1 cellular context compared by ENCODE assay signal in the genomic region with DNA sequence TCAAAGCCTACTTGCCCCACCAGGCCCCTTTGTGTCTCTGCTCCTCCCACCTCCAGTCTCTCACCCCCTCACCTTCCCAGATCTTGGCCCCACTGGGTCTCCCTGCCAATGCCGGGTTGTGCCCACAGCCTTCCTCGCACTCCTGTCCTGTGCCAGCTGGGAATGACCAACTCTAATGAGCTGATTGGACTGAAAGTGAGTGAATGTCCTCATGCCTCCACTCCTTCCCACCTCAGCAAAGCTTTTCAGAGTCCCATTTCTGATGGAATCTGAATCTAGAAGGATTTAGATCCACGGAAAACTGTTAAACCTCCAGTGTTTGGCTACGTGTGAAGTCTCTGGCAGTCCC.
TF ChIP-seq lines count a peak whose summit lies in the region.

No MANE protein-coding gene starts in this region.

TF ChIP-seq in GM23338, 12 proteins besides CTCF, POLR2A, EP300 and RAD21:
- TF ChIP-seq, protein P1, sequence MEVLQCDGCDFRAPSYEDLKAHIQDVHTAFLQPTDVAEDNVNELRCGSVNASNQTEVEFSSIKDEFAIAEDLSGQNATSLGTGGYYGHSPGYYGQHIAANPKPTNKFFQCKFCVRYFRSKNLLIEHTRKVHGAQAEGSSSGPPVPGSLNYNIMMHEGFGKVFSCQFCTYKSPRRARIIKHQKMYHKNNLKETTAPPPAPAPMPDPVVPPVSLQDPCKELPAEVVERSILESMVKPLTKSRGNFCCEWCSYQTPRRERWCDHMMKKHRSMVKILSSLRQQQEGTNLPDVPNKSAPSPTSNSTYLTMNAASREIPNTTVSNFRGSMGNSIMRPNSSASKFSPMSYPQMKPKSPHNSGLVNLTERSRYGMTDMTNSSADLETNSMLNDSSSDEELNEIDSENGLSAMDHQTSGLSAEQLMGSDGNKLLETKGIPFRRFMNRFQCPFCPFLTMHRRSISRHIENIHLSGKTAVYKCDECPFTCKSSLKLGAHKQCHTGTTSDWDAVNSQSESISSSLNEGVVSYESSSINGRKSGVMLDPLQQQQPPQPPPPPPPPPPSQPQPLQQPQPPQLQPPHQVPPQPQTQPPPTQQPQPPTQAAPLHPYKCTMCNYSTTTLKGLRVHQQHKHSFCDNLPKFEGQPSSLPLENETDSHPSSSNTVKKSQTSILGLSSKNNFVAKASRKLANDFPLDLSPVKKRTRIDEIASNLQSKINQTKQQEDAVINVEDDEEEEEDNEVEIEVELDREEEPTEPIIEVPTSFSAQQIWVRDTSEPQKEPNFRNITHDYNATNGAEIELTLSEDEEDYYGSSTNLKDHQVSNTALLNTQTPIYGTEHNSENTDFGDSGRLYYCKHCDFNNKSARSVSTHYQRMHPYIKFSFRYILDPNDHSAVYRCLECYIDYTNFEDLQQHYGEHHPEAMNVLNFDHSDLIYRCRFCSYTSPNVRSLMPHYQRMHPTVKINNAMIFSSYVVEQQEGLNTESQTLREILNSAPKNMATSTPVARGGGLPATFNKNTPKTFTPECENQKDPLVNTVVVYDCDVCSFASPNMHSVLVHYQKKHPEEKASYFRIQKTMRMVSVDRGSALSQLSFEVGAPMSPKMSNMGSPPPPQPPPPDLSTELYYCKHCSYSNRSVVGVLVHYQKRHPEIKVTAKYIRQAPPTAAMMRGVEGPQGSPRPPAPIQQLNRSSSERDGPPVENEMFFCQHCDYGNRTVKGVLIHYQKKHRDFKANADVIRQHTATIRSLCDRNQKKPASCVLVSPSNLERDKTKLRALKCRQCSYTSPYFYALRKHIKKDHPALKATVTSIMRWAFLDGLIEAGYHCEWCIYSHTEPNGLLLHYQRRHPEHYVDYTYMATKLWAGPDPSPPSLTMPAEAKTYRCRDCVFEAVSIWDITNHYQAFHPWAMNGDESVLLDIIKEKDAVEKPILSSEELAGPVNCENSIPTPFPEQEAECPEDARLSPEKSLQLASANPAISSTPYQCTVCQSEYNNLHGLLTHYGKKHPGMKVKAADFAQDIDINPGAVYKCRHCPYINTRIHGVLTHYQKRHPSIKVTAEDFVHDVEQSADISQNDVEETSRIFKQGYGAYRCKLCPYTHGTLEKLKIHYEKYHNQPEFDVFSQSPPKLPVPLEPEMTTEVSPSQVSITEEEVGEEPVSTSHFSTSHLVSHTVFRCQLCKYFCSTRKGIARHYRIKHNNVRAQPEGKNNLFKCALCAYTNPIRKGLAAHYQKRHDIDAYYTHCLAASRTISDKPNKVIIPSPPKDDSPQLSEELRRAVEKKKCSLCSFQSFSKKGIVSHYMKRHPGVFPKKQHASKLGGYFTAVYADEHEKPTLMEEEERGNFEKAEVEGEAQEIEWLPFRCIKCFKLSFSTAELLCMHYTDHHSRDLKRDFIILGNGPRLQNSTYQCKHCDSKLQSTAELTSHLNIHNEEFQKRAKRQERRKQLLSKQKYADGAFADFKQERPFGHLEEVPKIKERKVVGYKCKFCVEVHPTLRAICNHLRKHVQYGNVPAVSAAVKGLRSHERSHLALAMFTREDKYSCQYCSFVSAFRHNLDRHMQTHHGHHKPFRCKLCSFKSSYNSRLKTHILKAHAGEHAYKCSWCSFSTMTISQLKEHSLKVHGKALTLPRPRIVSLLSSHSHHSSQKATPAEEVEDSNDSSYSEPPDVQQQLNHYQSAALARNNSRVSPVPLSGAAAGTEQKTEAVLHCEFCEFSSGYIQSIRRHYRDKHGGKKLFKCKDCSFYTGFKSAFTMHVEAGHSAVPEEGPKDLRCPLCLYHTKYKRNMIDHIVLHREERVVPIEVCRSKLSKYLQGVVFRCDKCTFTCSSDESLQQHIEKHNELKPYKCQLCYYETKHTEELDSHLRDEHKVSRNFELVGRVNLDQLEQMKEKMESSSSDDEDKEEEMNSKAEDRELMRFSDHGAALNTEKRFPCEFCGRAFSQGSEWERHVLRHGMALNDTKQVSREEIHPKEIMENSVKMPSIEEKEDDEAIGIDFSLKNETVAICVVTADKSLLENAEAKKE (CRISPR knock-in tag; IDR thresholded peaks at IDR 0.05) = no peak
- TF ChIP-seq EZH2 (IDR thresholded peaks at IDR 0.05; ENCODE audit: low read depth, unreplicated experiment) (no peak), ZNF114 (CRISPR knock-in tag; IDR thresholded peaks at IDR 0.05) (no peak), CREB1 (CRISPR knock-in tag; IDR thresholded peaks at IDR 0.05; ENCODE audit: low read depth) (no peak), STAT1 (IDR thresholded peaks at IDR 0.05; ENCODE audit: unreplicated experiment) (no peak), EZH2phosphoT487 (IDR thresholded peaks at IDR 0.05; ENCODE audit: unreplicated experiment) (no peak), NANOG (IDR thresholded peaks at IDR 0.05; ENCODE audit: borderline replicate concordance) (no peak), JUNB (IDR thresholded peaks at IDR 0.05; ENCODE audit: unreplicated experiment) (no peak)
- TF ChIP-seq, protein P2, sequence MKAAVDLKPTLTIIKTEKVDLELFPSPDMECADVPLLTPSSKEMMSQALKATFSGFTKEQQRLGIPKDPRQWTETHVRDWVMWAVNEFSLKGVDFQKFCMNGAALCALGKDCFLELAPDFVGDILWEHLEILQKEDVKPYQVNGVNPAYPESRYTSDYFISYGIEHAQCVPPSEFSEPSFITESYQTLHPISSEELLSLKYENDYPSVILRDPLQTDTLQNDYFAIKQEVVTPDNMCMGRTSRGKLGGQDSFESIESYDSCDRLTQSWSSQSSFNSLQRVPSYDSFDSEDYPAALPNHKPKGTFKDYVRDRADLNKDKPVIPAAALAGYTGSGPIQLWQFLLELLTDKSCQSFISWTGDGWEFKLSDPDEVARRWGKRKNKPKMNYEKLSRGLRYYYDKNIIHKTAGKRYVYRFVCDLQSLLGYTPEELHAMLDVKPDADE (IDR thresholded peaks at IDR 0.05) = no peak
- TF ChIP-seq, protein P3, sequence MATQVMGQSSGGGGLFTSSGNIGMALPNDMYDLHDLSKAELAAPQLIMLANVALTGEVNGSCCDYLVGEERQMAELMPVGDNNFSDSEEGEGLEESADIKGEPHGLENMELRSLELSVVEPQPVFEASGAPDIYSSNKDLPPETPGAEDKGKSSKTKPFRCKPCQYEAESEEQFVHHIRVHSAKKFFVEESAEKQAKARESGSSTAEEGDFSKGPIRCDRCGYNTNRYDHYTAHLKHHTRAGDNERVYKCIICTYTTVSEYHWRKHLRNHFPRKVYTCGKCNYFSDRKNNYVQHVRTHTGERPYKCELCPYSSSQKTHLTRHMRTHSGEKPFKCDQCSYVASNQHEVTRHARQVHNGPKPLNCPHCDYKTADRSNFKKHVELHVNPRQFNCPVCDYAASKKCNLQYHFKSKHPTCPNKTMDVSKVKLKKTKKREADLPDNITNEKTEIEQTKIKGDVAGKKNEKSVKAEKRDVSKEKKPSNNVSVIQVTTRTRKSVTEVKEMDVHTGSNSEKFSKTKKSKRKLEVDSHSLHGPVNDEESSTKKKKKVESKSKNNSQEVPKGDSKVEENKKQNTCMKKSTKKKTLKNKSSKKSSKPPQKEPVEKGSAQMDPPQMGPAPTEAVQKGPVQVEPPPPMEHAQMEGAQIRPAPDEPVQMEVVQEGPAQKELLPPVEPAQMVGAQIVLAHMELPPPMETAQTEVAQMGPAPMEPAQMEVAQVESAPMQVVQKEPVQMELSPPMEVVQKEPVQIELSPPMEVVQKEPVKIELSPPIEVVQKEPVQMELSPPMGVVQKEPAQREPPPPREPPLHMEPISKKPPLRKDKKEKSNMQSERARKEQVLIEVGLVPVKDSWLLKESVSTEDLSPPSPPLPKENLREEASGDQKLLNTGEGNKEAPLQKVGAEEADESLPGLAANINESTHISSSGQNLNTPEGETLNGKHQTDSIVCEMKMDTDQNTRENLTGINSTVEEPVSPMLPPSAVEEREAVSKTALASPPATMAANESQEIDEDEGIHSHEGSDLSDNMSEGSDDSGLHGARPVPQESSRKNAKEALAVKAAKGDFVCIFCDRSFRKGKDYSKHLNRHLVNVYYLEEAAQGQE (IDR thresholded peaks at IDR 0.05; ENCODE audit: unreplicated experiment) = no peak
TF ChIP-seq in GM23338: peak in this region for 0.
